9 cellular contexts compared by ENCODE assay signal in genomic region chr6:42726026-42726425, GRCh38. TPM values are rescaled to one million over a fixed set of nuclear protein-coding genes. Genes with fewer than 3 reads are reported as not detected.
DNase-seq lines count a peak whose midpoint lies in the region; ATAC-seq, FAIRE-seq and TF ChIP-seq lines count a peak whose summit lies in the region.
"Had no signal": no experiment of that assay in that cellular context is flagged by ENCODE, and none has a peak within 500 bp of the region (broad histone marks: within the 10 kb centered on the region; RNA-seq: fewer than 3 reads in every experiment).

No MANE protein-coding gene starts in this region.

- ATAC-seq in T-helper 17 cell (no peak), HG03565 (IDR thresholded peaks at IDR 0.05; ENCODE audit: unreplicated experiment) (no peak)
- no peak for ATAC-seq in stimulated activated memory B cell treated with anti-CD40 and anti-IgM and Interleukin-4, amounts not matched to agents 10 μg/mL and 1 μg/mL and 100 μg/mL, for 72 hours

- FAIRE-seq in frontal cortex (lab: Jason Lieb, UNC): no peak

- peaks cover 12% of the 10 kb centered on the region for H3K4me1 Mint-ChIP-seq in T-helper 1 cell treated with Interleukin-12 subunit alpha and Interleukin-12 subunit beta and Interleukin-4 antibody, amounts not matched to agents 30 μg/mL and 1 μg/mL, for 36 hours (ENCODE audit: low read depth)
- peaks cover 19% of the 10 kb centered on the region for H3K4me1 Mint-ChIP-seq in T-helper 17 cell
- peaks cover 22% of the 10 kb centered on the region for H3K4me1 Mint-ChIP-seq in stimulated activated memory B cell treated with anti-CD40 and anti-IgM and Interleukin-4, amounts not matched to agents 10 μg/mL and 1 μg/mL and 100 μg/mL, for 72 hours

- H3K27me3 Mint-ChIP-seq in T-helper 1 cell treated with Interleukin-12 subunit alpha and Interleukin-12 subunit beta and Interleukin-4 antibody, amounts not matched to agents 30 μg/mL and 1 μg/mL, for 36 hours (ENCODE audit: low read depth): no peaks in the 10 kb centered on the region
- H3K27me3 Mint-ChIP-seq in T-helper 17 cell: no peaks in the 10 kb centered on the region
- no peaks in the 10 kb centered on the region for H3K27me3 Mint-ChIP-seq in stimulated activated memory B cell treated with anti-CD40 and anti-IgM and Interleukin-4, amounts not matched to agents 10 μg/mL and 1 μg/mL and 100 μg/mL, for 72 hours

- H3K36me3 Mint-ChIP-seq in T-helper 1 cell treated with Interleukin-12 subunit alpha and Interleukin-12 subunit beta and Interleukin-4 antibody, amounts not matched to agents 30 μg/mL and 1 μg/mL, for 36 hours (ENCODE audit: low read depth): no peaks in the 10 kb centered on the region
- no peaks in the 10 kb centered on the region for H3K36me3 Mint-ChIP-seq in T-helper 17 cell (ENCODE audit: low read depth)
- no peaks in the 10 kb centered on the region for H3K36me3 Mint-ChIP-seq in stimulated activated memory B cell treated with anti-CD40 and anti-IgM and Interleukin-4, amounts not matched to agents 10 μg/mL and 1 μg/mL and 100 μg/mL, for 72 hours

- no peak for DNase-seq in T-helper 1 cell
- no peak for DNase-seq in T-helper 17 cell
- peak in 1 of 2 donors; percentile 58 for DNase-seq in foreskin fibroblast
- no peak for DNase-seq in NOMO-1 treated with DMSO at 0.1 percent for 48 hours (lab: John Stamatoyannopoulos, UW; ENCODE audit: unreplicated experiment)
- DNase-seq in frontal cortex (ENCODE audit: low spot score in 2 of 2): no peak

- H3K4me3 Mint-ChIP-seq in T-helper 1 cell treated with Interleukin-12 subunit alpha and Interleukin-12 subunit beta and Interleukin-4 antibody, amounts not matched to agents 30 μg/mL and 1 μg/mL, for 36 hours: peak overlapping the region; percentile 78
- H3K4me3 Mint-ChIP-seq in T-helper 17 cell: peak overlapping the region; percentile 95
- H3K4me3 Mint-ChIP-seq in stimulated activated memory B cell treated with anti-CD40 and anti-IgM and Interleukin-4, amounts not matched to agents 10 μg/mL and 1 μg/mL and 100 μg/mL, for 72 hours: peak overlapping the region; percentile 82

- H3K9me3 ChIP-seq in T-helper 17 cell (ENCODE audit: control insufficient read depth, low read length, poor library complexity, severe bottlenecking): no peaks in the 10 kb centered on the region

- TF ChIP-seq CTCF in foreskin fibroblast (IDR thresholded peaks at IDR 0.05; ENCODE audit: low read depth, low read length): no peak

- H3K9me3 Mint-ChIP-seq in T-helper 1 cell treated with Interleukin-12 subunit alpha and Interleukin-12 subunit beta and Interleukin-4 antibody, amounts not matched to agents 30 μg/mL and 1 μg/mL, for 36 hours: no peaks in the 10 kb centered on the region
- no peaks in the 10 kb centered on the region for H3K9me3 Mint-ChIP-seq in stimulated activated memory B cell treated with anti-CD40 and anti-IgM and Interleukin-4, amounts not matched to agents 10 μg/mL and 1 μg/mL and 100 μg/mL, for 72 hours

- peak overlapping the region; percentile 37 to 61 for H3K4me3 ChIP-seq in foreskin fibroblast (ENCODE audit: low read depth in 1 of 2, low read length in 2 of 2)

- peak overlapping the region; percentile 96 for H3K27ac Mint-ChIP-seq in T-helper 1 cell treated with Interleukin-12 subunit alpha and Interleukin-12 subunit beta and Interleukin-4 antibody, amounts not matched to agents 30 μg/mL and 1 μg/mL, for 36 hours
- peak overlapping the region; percentile 95 for H3K27ac Mint-ChIP-seq in T-helper 17 cell
- H3K27ac Mint-ChIP-seq in stimulated activated memory B cell treated with anti-CD40 and anti-IgM and Interleukin-4, amounts not matched to agents 10 μg/mL and 1 μg/mL and 100 μg/mL, for 72 hours: peak overlapping the region; percentile 92

RNA-seq across cellular contexts. Expression of gene PRPH2, which starts 3.6 kb away (rescaled TPM):
- not detected for total RNA-seq in T-helper 17 cell
- total RNA-seq in frontal cortex: 6.1 TPM
- total RNA-seq: A172 had no signal

RNA-seq across cellular contexts. Expression of gene TBCC, which starts 19.9 kb away (rescaled TPM):
- total RNA-seq in T-helper 17 cell (10 to 100 TPM; 71.5 to 73.2 TPM), frontal cortex (79.1 TPM)

RNA-seq across cellular contexts. Expression of gene BICRAL, which starts 55.8 kb away (rescaled TPM):
- total RNA-seq in T-helper 17 cell (10 to 100 TPM; 31.9 to 34.1 TPM), frontal cortex (23.2 TPM)
